Comparison of ENCODE assay signal across 23 cellular contexts in genomic region chr12:32334384-32334783, GRCh38.
A peak's percentile ranks its signal among the peaks of the same experiment; 100 is the strongest.
DNase-seq lines count a peak whose midpoint lies in the region; ATAC-seq and TF ChIP-seq lines count a peak whose summit lies in the region.
"Had no signal": no experiment of that assay in that cellular context is flagged by ENCODE, and none has a peak within 500 bp of the region (broad histone marks: within the 10 kb centered on the region; RNA-seq: fewer than 3 reads in every experiment).

No MANE protein-coding gene starts in this region.

- ATAC-seq in GM21381 (IDR thresholded peaks at IDR 0.05; ENCODE audit: unreplicated experiment) (peak; percentile 62), GM18870 (IDR thresholded peaks at IDR 0.05; ENCODE audit: unreplicated experiment) (no peak), Right ventricle myocardium inferior (no peak)
- ATAC-seq: body of pancreas; CD8-positive, alpha-beta T cell; left lobe of liver; sciatic nerve; T-helper 17 cell had no signal

- H3K4me1 ChIP-seq in MM.1S (ENCODE audit: low read length) = 0 out of 2 replicates have a peak, but pooled peaks cover 3% of the 10 kb centered on the region
- H3K4me1 ChIP-seq: body of pancreas, colonic mucosa had no signal

- H3K27ac ChIP-seq in MM.1S (ENCODE audit: low read length) = peak overlapping the region; percentile 18; the same call in 1 of the 2 replicates
- H3K27ac ChIP-seq: body of pancreas, colonic mucosa, epithelial cell of prostate had no signal

- no peak overlapping the region for H3K9ac ChIP-seq in MM.1S (ENCODE audit: low read length)

- no peaks in the 10 kb centered on the region for H3K9me2 ChIP-seq in MM.1S (replicated peaks; ENCODE audit: insufficient read depth, low read length)

- H3K4me2 ChIP-seq in MM.1S (ENCODE audit: low read depth, low read length) = peak overlapping the region; percentile 51

- H3K4me3 ChIP-seq in MM.1S (ENCODE audit: low read length) = 0 out of 2 replicates have a peak overlapping the region, but pooled peaks have one; percentile 2
- H3K4me3 ChIP-seq: body of pancreas, colonic mucosa had no signal

- CTCF ChIA-PET in activated naive CD4-positive, alpha-beta T cell treated with anti-CD3 and anti-CD28 coated beads for 36 hours (lab: Charles Lee) = interaction anchor here (0.6 to 1.2 kb wide), 4 partner anchors 58 to 681 kb away, joined by 3 to 4 read pairs (median 4); no protein-coding TSS in a partner anchor

- no peak for TF ChIP-seq CTCF in MM.1S (IDR thresholded peaks at IDR 0.05; ENCODE audit: low read length)

- H3F3A ChIP-seq in MM.1S (ENCODE audit: insufficient read depth, low read length) = no peaks in the 10 kb centered on the region; the same call in 1 of the 2 replicates

- H3K9me3 Mint-ChIP-seq in activated naive CD4-positive, alpha-beta T cell treated with anti-CD3 and anti-CD28 coated beads for 36 hours = no peaks in the 10 kb centered on the region
- H3K9me3 Mint-ChIP-seq: activated B cell treated with CpG ODN at 0.5 μM for 24 hours; CD8-positive, alpha-beta T cell; IgD-negative memory B cell had no signal

- no peaks in the 10 kb centered on the region for H4K20me1 ChIP-seq in MM.1S (ENCODE audit: insufficient read depth, low read length)

- H3K36me3 Mint-ChIP-seq in activated naive CD4-positive, alpha-beta T cell treated with anti-CD3 and anti-CD28 coated beads for 36 hours (ENCODE audit: low read depth) = peaks cover 8% of the 10 kb centered on the region

- H3K27me3 Mint-ChIP-seq in activated naive CD4-positive, alpha-beta T cell treated with anti-CD3 and anti-CD28 coated beads for 36 hours (ENCODE audit: low read depth) = no peaks in the 10 kb centered on the region
- H3K27me3 Mint-ChIP-seq: activated B cell treated with CpG ODN at 0.5 μM for 24 hours, IgD-negative memory B cell, T-helper 17 cell had no signal

- H3K9me3 ChIP-seq in MM.1S (replicated peaks; ENCODE audit: insufficient read depth, low read length) = no peaks in the 10 kb centered on the region
- H3K9me3 ChIP-seq: body of pancreas, colonic mucosa had no signal

- DNase-seq in activated naive CD4-positive, alpha-beta T cell treated with anti-CD3 and anti-CD28 coated beads for 36 hours = peak; percentile 6
- no peak for DNase-seq in activated naive CD4-positive, alpha-beta T cell treated with Interleukin-2 at 50 U/mL for 16 hours
- peak; percentile 54 for DNase-seq in MM.1S
- DNase-seq in Right ventricle myocardium inferior (ENCODE audit: missing footprints) = no peak
- DNase-seq in AML-193 (lab: John Stamatoyannopoulos, UW) = no peak
- no peak for DNase-seq in amygdala (lab: John Stamatoyannopoulos, UW)
- DNase-seq: activated B cell treated with CpG ODN at 0.5 μM for 24 hours; activated CD8-positive, alpha-beta memory T cell treated with anti-CD3 and anti-CD28 coated beads, Interleukin-2, amount 50 U/mL, for 48 hours; activated naive CD4-positive, alpha-beta T cell treated with anti-CD3 and anti-CD28 coated beads, Interleukin-2, amount 50 U/mL, for 16 hours; body of pancreas; CD8-positive, alpha-beta T cell; colonic mucosa; DMS79 treated with DMSO at 0.1 percent for 48 hours; NCI-H2081 treated with DMSO at 0.1 percent for 48 hours; NCI-H524; SIG-M5; T-helper 17 cell had no signal

- intact Hi-C loops in activated naive CD4-positive, alpha-beta T cell treated with anti-CD3 and anti-CD28 coated beads for 36 hours (cut with micrococcal nuclease) = loop anchor here (1.0 kb wide), 1 partner anchor 681 kb away; no protein-coding TSS in a partner anchor
- intact Hi-C loops in Right ventricle myocardium inferior (cut with DNase I) = no loop called here

- H3K36me3 ChIP-seq in MM.1S (replicated peaks; ENCODE audit: insufficient read depth, low read length) = no peaks in the 10 kb centered on the region
- H3K36me3 ChIP-seq: colonic mucosa had no signal

- H3K79me2 ChIP-seq in MM.1S (ENCODE audit: low read length) = no peaks in the 10 kb centered on the region

- H3K27me3 ChIP-seq in MM.1S (replicated peaks; ENCODE audit: insufficient read depth, low read length) = no peaks in the 10 kb centered on the region
- H3K27me3 ChIP-seq: body of pancreas, colonic mucosa had no signal

- 0 out of 2 replicates have a peak overlapping the region, but pooled peaks have one; percentile 5 for H2AFZ ChIP-seq in MM.1S (ENCODE audit: low read length)

- H3K4me3 Mint-ChIP-seq in activated naive CD4-positive, alpha-beta T cell treated with anti-CD3 and anti-CD28 coated beads for 36 hours = no peak overlapping the region
- H3K4me3 Mint-ChIP-seq: activated B cell treated with CpG ODN at 0.5 μM for 24 hours; CD8-positive, alpha-beta T cell; IgD-negative memory B cell; T-helper 17 cell had no signal

- H3K4me1 Mint-ChIP-seq in activated naive CD4-positive, alpha-beta T cell treated with anti-CD3 and anti-CD28 coated beads for 36 hours (ENCODE audit: low read depth) = peaks cover 5% of the 10 kb centered on the region
- H3K4me1 Mint-ChIP-seq: activated B cell treated with CpG ODN at 0.5 μM for 24 hours had no signal

- H3K27ac Mint-ChIP-seq in activated naive CD4-positive, alpha-beta T cell treated with anti-CD3 and anti-CD28 coated beads for 36 hours = no peak overlapping the region
- H3K27ac Mint-ChIP-seq: activated B cell treated with CpG ODN at 0.5 μM for 24 hours; CD8-positive, alpha-beta T cell; T-helper 17 cell had no signal

Comparison
In these comparisons a context has a peak if more than half of its experiments do, and no peak if none do; other contexts are left out.
1. DNase-seq: peak in activated naive CD4-positive, alpha-beta T cell treated with anti-CD3 and anti-CD28 coated beads for 36 hours (single experiment) and MM.1S (single experiment); none in activated naive CD4-positive, alpha-beta T cell treated with Interleukin-2 at 50 U/mL for 16 hours (single experiment), Right ventricle myocardium inferior (single experiment), AML-193 (0 of 2) and amygdala (0 of 56).